1 cellular context compared by ENCODE assay signal in the genomic region with DNA sequence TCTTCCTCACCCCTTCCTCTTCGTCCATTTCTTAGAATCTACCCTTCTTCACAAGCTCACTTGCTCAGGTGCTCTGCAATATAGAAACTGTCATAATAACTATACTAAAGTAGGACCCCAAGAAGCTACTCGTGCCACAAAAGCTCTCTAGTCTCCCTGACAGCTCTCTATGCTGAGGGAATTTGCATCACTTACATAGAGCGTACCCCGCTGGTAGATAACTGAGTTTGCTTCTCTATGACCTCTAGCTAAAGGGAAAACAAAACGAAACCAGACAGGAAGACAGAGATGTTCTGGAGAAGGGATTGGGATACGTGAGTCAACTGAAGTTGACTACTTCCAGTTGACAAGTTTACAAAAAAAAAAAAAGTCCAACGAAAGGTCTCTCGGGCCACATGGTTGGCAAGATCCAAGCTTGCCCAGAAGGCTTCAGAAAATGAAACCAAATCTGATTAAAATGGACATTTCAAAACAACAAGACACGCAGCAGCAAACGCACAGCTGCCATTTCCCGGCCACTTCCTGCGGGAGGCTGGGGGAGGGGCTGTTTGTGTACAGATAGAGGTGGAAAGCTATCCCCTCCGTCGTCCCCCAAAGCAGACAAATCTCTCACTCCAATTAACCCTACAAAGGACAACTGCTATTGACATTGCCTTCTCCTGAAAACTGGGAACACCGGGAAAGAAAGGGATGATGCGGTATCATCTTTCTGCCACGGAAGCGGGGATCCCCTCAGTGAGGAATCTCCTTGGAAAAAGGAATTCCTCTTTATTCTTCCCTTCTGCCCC.
TF ChIP-seq lines count a peak whose summit lies in the region.

No MANE protein-coding gene starts in this region.

TF ChIP-seq in HepG2, 621 proteins besides CTCF, POLR2A, EP300 and RAD21 (continued from another document and continues in another):
- TF ChIP-seq THAP9 (CRISPR knock-in tag; IDR thresholded peaks at IDR 0.05; ENCODE audit: borderline replicate concordance) (no peak), SRSF4 (IDR thresholded peaks at IDR 0.05; ENCODE audit: low read depth, low read length, poor library complexity, severe bottlenecking) (no peak), CREM (IDR thresholded peaks at IDR 0.05) (no peak), CREM (CRISPR knock-in tag; IDR thresholded peaks at IDR 0.05) (no peak), ETV6 (CRISPR knock-in tag; conservative IDR thresholded peaks at IDR 0.05) (0 out of 2 replicates have a peak, but pooled peaks have one; percentile 22), GATA4 (IDR thresholded peaks at IDR 0.05; ENCODE audit: borderline replicate concordance, low read depth) (no peak), ZNF670 (CRISPR knock-in tag; IDR thresholded peaks at IDR 0.05; ENCODE audit: borderline replicate concordance) (no peak), HIC2 (CRISPR knock-in tag; IDR thresholded peaks at IDR 0.05; ENCODE audit: low read depth) (no peak), NFATC3 (CRISPR knock-in tag; IDR thresholded peaks at IDR 0.05) (no peak), FOXA3 (CRISPR knock-in tag; IDR thresholded peaks at IDR 0.05) (peak; percentile 28; the same call in 1 of the 2 replicates), HMG20B (CRISPR knock-in tag; conservative IDR thresholded peaks at IDR 0.05) (no peak), ZNF3 (CRISPR knock-in tag; IDR thresholded peaks at IDR 0.05) (no peak), DNMT3B (CRISPR knock-in tag; conservative IDR thresholded peaks at IDR 0.05) (no peak), ZNF792 (CRISPR knock-in tag; IDR thresholded peaks at IDR 0.05) (no peak), ZNF660 (CRISPR knock-in tag; IDR thresholded peaks at IDR 0.05; ENCODE audit: borderline replicate concordance, low read depth) (no peak), ZFP82 (CRISPR knock-in tag; IDR thresholded peaks at IDR 0.05; ENCODE audit: borderline replicate concordance) (0 out of 2 replicates have a peak, but pooled peaks have one; percentile 13), MYNN (CRISPR knock-in tag; IDR thresholded peaks at IDR 0.05; ENCODE audit: low read depth) (no peak), ZBTB3 (CRISPR knock-in tag; IDR thresholded peaks at IDR 0.05; ENCODE audit: borderline replicate concordance, low read depth) (no peak), SYNCRIP (IDR thresholded peaks at IDR 0.05; ENCODE audit: insufficient read depth, low read depth, low read length) (no peak), ATF2 (CRISPR knock-in tag; IDR thresholded peaks at IDR 0.05) (no peak), ZNF329 (CRISPR knock-in tag; IDR thresholded peaks at IDR 0.05; ENCODE audit: low read depth) (no peak), LBX2 (CRISPR knock-in tag; IDR thresholded peaks at IDR 0.05; ENCODE audit: borderline replicate concordance) (no peak), LCORL (IDR thresholded peaks at IDR 0.05) (no peak), LCORL (CRISPR knock-in tag; IDR thresholded peaks at IDR 0.05) (0 out of 2 replicates have a peak, but pooled peaks have one; percentile 34), ZNF777 (CRISPR knock-in tag; IDR thresholded peaks at IDR 0.05) (no peak), IRF9 (CRISPR knock-in tag; IDR thresholded peaks at IDR 0.05; ENCODE audit: borderline replicate concordance) (no peak), REST (IDR thresholded peaks at IDR 0.05; ENCODE audit: borderline replicate concordance in 1 of 2, low read depth in 1 of 2, low read length in 2 of 2) (0 out of 4 replicates have a peak, but pooled peaks of 1 of the 2 experiments have one; percentile 28), ELF3 (CRISPR knock-in tag; IDR thresholded peaks at IDR 0.05) (0 out of 2 replicates have a peak, but pooled peaks have one; percentile 17), GPN1 (CRISPR knock-in tag; IDR thresholded peaks at IDR 0.05; ENCODE audit: borderline replicate concordance) (no peak), SKIL (CRISPR knock-in tag; IDR thresholded peaks at IDR 0.05; ENCODE audit: borderline replicate concordance) (no peak), SAFB2 (CRISPR knock-in tag; IDR thresholded peaks at IDR 0.05; ENCODE audit: borderline replicate concordance, low read depth) (no peak), KDM2A (CRISPR knock-in tag; IDR thresholded peaks at IDR 0.05; ENCODE audit: borderline replicate concordance, low read depth) (peak; percentile 59; the same call in 1 of the 2 replicates), ZNF451 (CRISPR knock-in tag; IDR thresholded peaks at IDR 0.05) (no peak), PHF20 (CRISPR knock-in tag; IDR thresholded peaks at IDR 0.05) (no peak)
- TF ChIP-seq, protein P1, sequence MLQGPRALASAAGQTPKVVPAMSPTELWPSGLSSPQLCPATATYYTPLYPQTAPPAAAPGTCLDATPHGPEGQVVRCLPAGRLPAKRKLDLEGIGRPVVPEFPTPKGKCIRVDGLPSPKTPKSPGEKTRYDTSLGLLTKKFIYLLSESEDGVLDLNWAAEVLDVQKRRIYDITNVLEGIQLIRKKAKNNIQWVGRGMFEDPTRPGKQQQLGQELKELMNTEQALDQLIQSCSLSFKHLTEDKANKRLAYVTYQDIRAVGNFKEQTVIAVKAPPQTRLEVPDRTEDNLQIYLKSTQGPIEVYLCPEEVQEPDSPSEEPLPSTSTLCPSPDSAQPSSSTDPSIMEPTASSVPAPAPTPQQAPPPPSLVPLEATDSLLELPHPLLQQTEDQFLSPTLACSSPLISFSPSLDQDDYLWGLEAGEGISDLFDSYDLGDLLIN (CRISPR knock-in tag; IDR thresholded peaks at IDR 0.05; ENCODE audit: borderline replicate concordance) = no peak
- TF ChIP-seq, protein P2, sequence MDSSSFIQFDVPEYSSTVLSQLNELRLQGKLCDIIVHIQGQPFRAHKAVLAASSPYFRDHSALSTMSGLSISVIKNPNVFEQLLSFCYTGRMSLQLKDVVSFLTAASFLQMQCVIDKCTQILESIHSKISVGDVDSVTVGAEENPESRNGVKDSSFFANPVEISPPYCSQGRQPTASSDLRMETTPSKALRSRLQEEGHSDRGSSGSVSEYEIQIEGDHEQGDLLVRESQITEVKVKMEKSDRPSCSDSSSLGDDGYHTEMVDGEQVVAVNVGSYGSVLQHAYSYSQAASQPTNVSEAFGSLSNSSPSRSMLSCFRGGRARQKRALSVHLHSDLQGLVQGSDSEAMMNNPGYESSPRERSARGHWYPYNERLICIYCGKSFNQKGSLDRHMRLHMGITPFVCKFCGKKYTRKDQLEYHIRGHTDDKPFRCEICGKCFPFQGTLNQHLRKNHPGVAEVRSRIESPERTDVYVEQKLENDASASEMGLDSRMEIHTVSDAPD (CRISPR knock-in tag; IDR thresholded peaks at IDR 0.05) = no peak
- TF ChIP-seq, protein P3, sequence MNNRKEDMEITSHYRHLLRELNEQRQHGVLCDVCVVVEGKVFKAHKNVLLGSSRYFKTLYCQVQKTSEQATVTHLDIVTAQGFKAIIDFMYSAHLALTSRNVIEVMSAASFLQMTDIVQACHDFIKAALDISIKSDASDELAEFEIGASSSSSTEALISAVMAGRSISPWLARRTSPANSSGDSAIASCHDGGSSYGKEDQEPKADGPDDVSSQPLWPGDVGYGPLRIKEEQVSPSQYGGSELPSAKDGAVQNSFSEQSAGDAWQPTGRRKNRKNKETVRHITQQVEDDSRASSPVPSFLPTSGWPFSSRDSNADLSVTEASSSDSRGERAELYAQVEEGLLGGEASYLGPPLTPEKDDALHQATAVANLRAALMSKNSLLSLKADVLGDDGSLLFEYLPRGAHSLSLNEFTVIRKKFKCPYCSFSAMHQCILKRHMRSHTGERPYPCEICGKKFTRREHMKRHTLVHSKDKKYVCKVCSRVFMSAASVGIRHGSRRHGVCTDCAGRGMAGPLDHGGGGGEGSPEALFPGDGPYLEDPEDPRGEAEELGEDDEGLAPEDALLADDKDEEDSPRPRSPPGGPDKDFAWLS (CRISPR knock-in tag; IDR thresholded peaks at IDR 0.05; ENCODE audit: borderline replicate concordance) = no peak
